ENCODE assay signal across 14 cellular contexts in genomic region chr7:140232959-140233649, GRCh38. TPM values are rescaled to one million over a fixed set of nuclear protein-coding genes. Genes with fewer than 3 reads are reported as not detected.
DNase-seq lines count a peak whose midpoint lies in the region; ATAC-seq, FAIRE-seq and TF ChIP-seq lines count a peak whose summit lies in the region.
"Had no signal": no experiment of that assay in that cellular context is flagged by ENCODE, and none has a peak within 500 bp of the region (broad histone marks: within the 10 kb centered on the region; RNA-seq: fewer than 3 reads in every experiment).

No MANE protein-coding gene starts in this region.

- 75 to 80% (median 76%) methylated on average over 5 of the region's 5 CpGs for WGBS in small intestine, 3 donors
- WGBS in lower leg skin, 2 donors, result 75 to 82% methylated on average over 5 of the region's 5 CpGs

- H3K36me3 Mint-ChIP-seq in T-cell, result no peaks in the 10 kb centered on the region
- H3K36me3 Mint-ChIP-seq in activated T-cell treated with anti-CD3 and anti-CD28 coated beads, Interleukin-2, amount 50 U/mL, for 4 hours (ENCODE audit: insufficient read depth), result no peaks in the 10 kb centered on the region

- ATAC-seq in GM18498 (IDR thresholded peaks at IDR 0.05; ENCODE audit: unreplicated experiment) (peak; percentile 36), HG02610 (IDR thresholded peaks at IDR 0.05; ENCODE audit: unreplicated experiment) (peak; percentile 87), T-cell (replicated peaks in 1 of 4) (no peak)
- no peak for ATAC-seq in activated T-cell treated with anti-CD3 and anti-CD28 coated beads, Interleukin-2, amount 50 U/mL, for 4 hours
- ATAC-seq: Panc1 had no signal

- H3K27me3 ChIP-seq in small intestine (ENCODE audit: control insufficient read depth in 2 of 2, insufficient read depth in 2 of 2, low read length in 2 of 2), result no peaks in the 10 kb centered on the region

- no peaks in the 10 kb centered on the region for H3K9me3 Mint-ChIP-seq in T-cell
- no peaks in the 10 kb centered on the region for H3K9me3 Mint-ChIP-seq in activated T-cell treated with anti-CD3 and anti-CD28 coated beads, Interleukin-2, amount 50 U/mL, for 4 hours

- no peak for TF ChIP-seq POLR2A in lower leg skin (IDR thresholded peaks at IDR 0.05)

- peak overlapping the region in 1 of 3 donors; percentile 93 for H3K4me3 Mint-ChIP-seq in T-cell
- no peak overlapping the region for H3K4me3 Mint-ChIP-seq in activated T-cell treated with anti-CD3 and anti-CD28 coated beads, Interleukin-2, amount 50 U/mL, for 4 hours

- intact Hi-C loops in lower leg skin (cut with DNase I; ENCODE audit: low total_unique reads), result no loop called here

- POLR2A ChIA-PET in T-cell (lab: Charles Lee), result interaction anchor here in 1 of 2 donors (0.6 to 0.7 kb wide), 2 partner anchors 12 to 55 kb away, joined by 3 to 14 read pairs; no protein-coding TSS in a partner anchor

- H3K27ac Mint-ChIP-seq in T-cell, result peak overlapping the region; percentile 31 to 73

- H3K27ac ChIP-seq in small intestine (ENCODE audit: low read depth in 1 of 2, low read length in 1 of 2), result peak overlapping the region; percentile 98

- no peak for DNase-seq in T-cell
- no peak for DNase-seq in small intestine
- DNase-seq in lower leg skin (ENCODE audit: low spot score in 2 of 2), result no peak
- DNase-seq in activated T-cell treated with anti-CD3 and anti-CD28 coated beads, Interleukin-2, amount 50 U/mL, for 4 hours, result no peak
- no peak for DNase-seq in activated CD8-positive, alpha-beta memory T cell treated with anti-CD3 and anti-CD28 coated beads, Interleukin-2, amount 50 U/mL, for 48 hours
- DNase-seq: amygdala, DMS 273 treated with DMSO at 0.1 percent for 48 hours, NCI-H345 had no signal

- peaks cover 28 to 39% (median 33%) of the 10 kb centered on the region in 3 donors for H3K4me1 Mint-ChIP-seq in T-cell
- peaks cover 26% of the 10 kb centered on the region for H3K4me1 Mint-ChIP-seq in activated T-cell treated with anti-CD3 and anti-CD28 coated beads, Interleukin-2, amount 50 U/mL, for 4 hours (ENCODE audit: low read depth)

- H3K27me3 Mint-ChIP-seq in T-cell, result no peaks in the 10 kb centered on the region
- H3K27me3 Mint-ChIP-seq in activated T-cell treated with anti-CD3 and anti-CD28 coated beads, Interleukin-2, amount 50 U/mL, for 4 hours (ENCODE audit: low read depth), result no peaks in the 10 kb centered on the region

- H3K36me3 ChIP-seq in small intestine (ENCODE audit: control insufficient read depth in 2 of 2, insufficient read depth in 2 of 2, low read length in 2 of 2), result no peaks in the 10 kb centered on the region
- H3K36me3 ChIP-seq: tibial nerve had no signal

- CTCF ChIA-PET in T-cell (lab: Charles Lee), result interaction anchor here in 1 of 2 donors (1.7 kb wide), 1 partner anchor 9 kb away, joined by 3 read pairs; no protein-coding TSS in a partner anchor

- peaks cover 0 to 7% of the 10 kb centered on the region in 2 donors for H3K4me1 ChIP-seq in small intestine (ENCODE audit: control insufficient read depth in 2 of 2, insufficient read depth in 1 of 2, low read depth in 1 of 2, low read length in 1 of 2)

- FAIRE-seq in small intestine (lab: Jason Lieb, UNC), result no peak
- FAIRE-seq: frontal cortex, keratinocyte had no signal

- H3K4me3 ChIP-seq in small intestine (ENCODE audit: low read depth in 1 of 2, low read length in 2 of 2) (no peak overlapping the region), lower leg skin (ENCODE audit: low read depth, poor library complexity, severe bottlenecking) (no peak overlapping the region)
- H3K4me3 ChIP-seq: tibial nerve had no signal

- no peak for TF ChIP-seq CTCF in lower leg skin (IDR thresholded peaks at IDR 0.05)

- no peaks in the 10 kb centered on the region for H3K9me3 ChIP-seq in small intestine (ENCODE audit: control insufficient read depth, low read depth)
- H3K9me3 ChIP-seq: tibial nerve had no signal

RNA-seq across cellular contexts. Expression of gene KDM7A, which starts 56.3 kb away (rescaled TPM):
- total RNA-seq in T-cell, result 10 to 100 TPM; 36.5 to 60.2 (median 55.0) TPM
- polyA plus RNA-seq in small intestine, result 1 to 10 TPM; 6.2 to 9.2 (median 6.5) TPM
- total RNA-seq in lower leg skin, result 10 to 100 TPM; 36.2 to 54.0 (median 46.7) TPM
- 1 to 10 TPM; 6.3 to 9.5 (median 7.4) TPM for total RNA-seq in activated T-cell treated with anti-CD3 and anti-CD28 coated beads, Interleukin-2, amount 50 U/mL, for 4 hours

Comparison
In these comparisons a context has a peak if more than half of its experiments do, and no peak if none do; other contexts are left out.
1. ATAC-seq: peak in GM18498 (single experiment) and HG02610 (single experiment); none in T-cell (0 of 4) and activated T-cell treated with anti-CD3 and anti-CD28 coated beads, Interleukin-2, amount 50 U/mL, for 4 hours (0 of 2).